In genomic region chr17:74467221-74467951, GRCh38 we compare ENCODE assay signal across 8 cellular contexts. TPM values are rescaled to one million over a fixed set of nuclear protein-coding genes. Genes with fewer than 3 reads are reported as not detected.
DNase-seq lines count a peak whose midpoint lies in the region; ATAC-seq, FAIRE-seq and TF ChIP-seq lines count a peak whose summit lies in the region.

No MANE protein-coding gene starts in this region.

- H3K36me3 ChIP-seq in CD4-positive, alpha-beta memory T cell (ENCODE audit: insufficient read depth, low read length): no peaks in the 10 kb centered on the region
- no peaks in the 10 kb centered on the region for H3K36me3 ChIP-seq in bronchial epithelial cell (ENCODE audit: control insufficient read depth, insufficient read depth, low read length)

- H3K27ac Mint-ChIP-seq in CD4-positive, alpha-beta memory T cell: peak overlapping the region in 5 of 7 donors; percentile 64 to 96 (median 89)
- no peak overlapping the region for H3K27ac Mint-ChIP-seq in stimulated activated effector memory CD8-positive, alpha-beta T cell treated with anti-CD3 and anti-CD28 coated beads, Interleukin-12 subunit alpha, Interleukin-12 subunit beta, amount 100 ng/mL, for 72 hours

- peaks cover 36 to 43% (median 40%) of the 10 kb centered on the region in 4 donors for H3K4me1 Mint-ChIP-seq in CD4-positive, alpha-beta memory T cell
- peaks cover 51% of the 10 kb centered on the region for H3K4me1 Mint-ChIP-seq in stimulated activated effector memory CD8-positive, alpha-beta T cell treated with anti-CD3 and anti-CD28 coated beads, Interleukin-12 subunit alpha, Interleukin-12 subunit beta, amount 100 ng/mL, for 72 hours

- POLR2A ChIA-PET in CD4-positive, alpha-beta memory T cell (lab: Charles Lee; ENCODE audit: partially characterized antibody): interaction anchor here (1.0 to 3.2 kb wide), 5 partner anchors 10 to 275 kb away, joined by 3 to 33 read pairs (median 8); no protein-coding TSS in a partner anchor
- POLR2A ChIA-PET in RWPE1 (lab: Yijun Ruan, JAX; ENCODE audit: low non-redundant PET): no interaction called here

- no peaks in the 10 kb centered on the region for H3K27me3 Mint-ChIP-seq in CD4-positive, alpha-beta memory T cell

- H3K9me3 Mint-ChIP-seq in CD4-positive, alpha-beta memory T cell: peaks cover 0 to 4% (median 0%) of the 10 kb centered on the region in 8 donors
- no peaks in the 10 kb centered on the region for H3K9me3 Mint-ChIP-seq in stimulated activated effector memory CD8-positive, alpha-beta T cell treated with anti-CD3 and anti-CD28 coated beads, Interleukin-12 subunit alpha, Interleukin-12 subunit beta, amount 100 ng/mL, for 72 hours

- no peak overlapping the region for H3K4me3 Mint-ChIP-seq in CD4-positive, alpha-beta memory T cell
- H3K4me3 Mint-ChIP-seq in stimulated activated effector memory CD8-positive, alpha-beta T cell treated with anti-CD3 and anti-CD28 coated beads, Interleukin-12 subunit alpha, Interleukin-12 subunit beta, amount 100 ng/mL, for 72 hours: no peak overlapping the region

- DNase-seq in CD4-positive, alpha-beta memory T cell: no peak
- no peak for DNase-seq in bronchial epithelial cell (ENCODE audit: low read depth)
- no peak for DNase-seq in stimulated activated effector memory CD8-positive, alpha-beta T cell treated with anti-CD3 and anti-CD28 coated beads, Interleukin-12 subunit alpha, Interleukin-12 subunit beta, amount 100 ng/mL, for 72 hours (ENCODE audit: low spot score in 2 of 2)
- no peak for DNase-seq in RWPE1 (ENCODE audit: low spot score)
- DNase-seq in effector CD8-positive, alpha-beta T cell (lab: John Stamatoyannopoulos, UW): no peak
- DNase-seq in HuH-7 (ENCODE audit: low spot score): no peak

- intact Hi-C loops in CD4-positive, alpha-beta memory T cell (cut with micrococcal nuclease): no loop called here

- H3K4me3 ChIP-seq in CD4-positive, alpha-beta memory T cell (ENCODE audit: low read length in 2 of 2): peak overlapping the region; percentile 54 to 55
- no peak overlapping the region for H3K4me3 ChIP-seq in bronchial epithelial cell (ENCODE audit: low read depth, low read length)

- no peak for TF ChIP-seq CTCF in bronchial epithelial cell (IDR thresholded peaks at IDR 0.05; ENCODE audit: insufficient read depth, low read length, severe bottlenecking)
- no peak for TF ChIP-seq CTCF in RWPE1 (conservative IDR thresholded peaks at IDR 0.05; ENCODE audit: low read depth)

- peak; percentile 40 for FAIRE-seq in bronchial epithelial cell (lab: Jason Lieb, UNC)

- peak overlapping the region; percentile 51 for H3K27ac ChIP-seq in CD4-positive, alpha-beta memory T cell (ENCODE audit: low read depth, low read length)
- no peak overlapping the region for H3K27ac ChIP-seq in RWPE1

- peaks cover 12 to 29% of the 10 kb centered on the region in 2 donors for H3K36me3 Mint-ChIP-seq in CD4-positive, alpha-beta memory T cell
- peaks cover 28% of the 10 kb centered on the region for H3K36me3 Mint-ChIP-seq in stimulated activated effector memory CD8-positive, alpha-beta T cell treated with anti-CD3 and anti-CD28 coated beads, Interleukin-12 subunit alpha, Interleukin-12 subunit beta, amount 100 ng/mL, for 72 hours

- CTCF ChIA-PET in CD4-positive, alpha-beta memory T cell (lab: Charles Lee; ENCODE audit: partially characterized antibody): interaction anchor here (6.4 kb wide), 1 partner anchor 11 kb away, joined by 68 read pairs; no protein-coding TSS in a partner anchor
- CTCF ChIA-PET in RWPE1 (lab: Yijun Ruan, JAX): no interaction called here

- H3K4me1 ChIP-seq in CD4-positive, alpha-beta memory T cell (ENCODE audit: insufficient read depth, low read length): peaks cover 75% of the 10 kb centered on the region

- no peaks in the 10 kb centered on the region for H3K27me3 ChIP-seq in CD4-positive, alpha-beta memory T cell (ENCODE audit: insufficient read depth, low read length)
- H3K27me3 ChIP-seq in bronchial epithelial cell (ENCODE audit: control insufficient read depth, insufficient read depth, low read length): peaks cover 3% of the 10 kb centered on the region

- no peaks in the 10 kb centered on the region for H3K9me3 ChIP-seq in CD4-positive, alpha-beta memory T cell (ENCODE audit: control insufficient read depth in 1 of 2, low read length in 2 of 2)

- ATAC-seq in GM19351 (IDR thresholded peaks at IDR 0.05; ENCODE audit: unreplicated experiment): peak; percentile 63
- ATAC-seq in HG03280 (IDR thresholded peaks at IDR 0.05; ENCODE audit: unreplicated experiment): peak; percentile 64
- peak; percentile 61 for ATAC-seq in stimulated activated effector memory CD8-positive, alpha-beta T cell treated with anti-CD3 and anti-CD28 coated beads, Interleukin-12 subunit alpha, Interleukin-12 subunit beta, amount 100 ng/mL, for 72 hours

RNA-seq across cellular contexts. Expression of gene CD300A, which starts 1.0 kb away (rescaled TPM):
- 10 to 100 TPM; 27.6 to 28.8 TPM for total RNA-seq in CD4-positive, alpha-beta memory T cell
- 10 to 100 TPM; 38.7 to 51.4 TPM for polyA plus RNA-seq in CD4-positive, alpha-beta memory T cell
- total RNA-seq in bronchial epithelial cell: not detected in 2 replicates

RNA-seq across cellular contexts. Expression of gene GPRC5C, which starts 35.5 kb away (rescaled TPM):
- total RNA-seq in CD4-positive, alpha-beta memory T cell: not detected
- not detected for polyA plus RNA-seq in CD4-positive, alpha-beta memory T cell
- total RNA-seq in bronchial epithelial cell: 15.4 and 15.5 TPM in 2 replicates

Comparison
In these comparisons a context has a peak if more than half of its experiments do, and no peak if none do; other contexts are left out.
1. RNA of gene CD300A, which starts 1.0 kb away (total RNA-seq): 27.6 to 28.8 TPM in CD4-positive, alpha-beta memory T cell; not detected in bronchial epithelial cell; every median in the first group is over 10 times any median in the second.
2. RNA of gene GPRC5C, which starts 35.5 kb away (total RNA-seq): 15.4 to 15.5 TPM in bronchial epithelial cell; not detected in CD4-positive, alpha-beta memory T cell; every median in the first group is over 10 times any median in the second.
3. Peak in every context shown above with its lines, with median percentiles within 50 percentile points of each other: ATAC-seq.